14 cellular contexts compared by ENCODE assay signal in genomic region chr17:27338536-27338985, GRCh38. TPM values are rescaled to one million over a fixed set of nuclear protein-coding genes. Genes with fewer than 3 reads are reported as not detected.
A peak's percentile ranks its signal among the peaks of the same experiment; 100 is the strongest.
DNase-seq lines count a peak whose midpoint lies in the region; ATAC-seq and TF ChIP-seq lines count a peak whose summit lies in the region.
"Had no signal": no experiment of that assay in that cellular context is flagged by ENCODE, and none has a peak within 500 bp of the region (broad histone marks: within the 10 kb centered on the region; RNA-seq: fewer than 3 reads in every experiment).

No MANE protein-coding gene starts in this region.

- H3K4me1 Mint-ChIP-seq in WTC11 = peaks cover 65% of the 10 kb centered on the region

- no peaks in the 10 kb centered on the region for H3K9me3 Mint-ChIP-seq in WTC11
- H3K9me3 Mint-ChIP-seq: T-helper 2 cell treated with Interferon-gamma antibody and Interleukin-4, amounts not matched to agents 5 μg/mL and 100 μg/mL, for 36 hours had no signal

- POLR2A ChIA-PET in WTC11 (lab: Charles Lee) (no interaction called here), HEK293T (lab: Yijun Ruan, JAX) (no interaction called here)

- ATAC-seq in GM21381 (IDR thresholded peaks at IDR 0.05; ENCODE audit: unreplicated experiment) = peak; percentile 62
- ATAC-seq in HG03064 (IDR thresholded peaks at IDR 0.05; ENCODE audit: low read depth, unreplicated experiment) = peak; percentile 60
- ATAC-seq in WTC11 = peak; percentile 40

- DNase-seq in GM13977 (ENCODE audit: low spot score) (peak; percentile 58), WTC11 (ENCODE audit: low spot score) (no peak), SIG-M5 treated with dmso at 0.1 percent for 504 hours (lab: John Stamatoyannopoulos, UW; ENCODE audit: unreplicated experiment) (no peak), HEK293T (ENCODE audit: extremely low spot score) (no peak)
- no peak for DNase-seq in activated T-cell treated with anti-CD3 and anti-CD28 coated beads, Interleukin-2, amount 50 U/mL, for 1 hour
- DNase-seq in activated CD4-positive, alpha-beta T cell treated with anti-CD3 and anti-CD28 coated beads, Interleukin-2, amount 50 U/mL, for 1 hour = no peak
- DNase-seq: activated CD8-positive, alpha-beta memory T cell treated with anti-CD3 and anti-CD28 coated beads, Interleukin-2, amount 50 U/mL, for 4 hours; midbrain; NCI-H1105; NK-92 treated with Interleukin-12 subunit alpha and Interleukin-12 subunit beta, amount 100 ng/mL, for 24 hours; upper lobe of left lung had no signal

- CTCF ChIA-PET in WTC11 (lab: Charles Lee) = interaction anchor here (1.4 kb wide), 1 partner anchor 42 kb away, joined by 3 read pairs; no protein-coding TSS in a partner anchor
- CTCF ChIA-PET in HEK293T (lab: Yijun Ruan, JAX) = no interaction called here

- no peaks in the 10 kb centered on the region for H3K36me3 Mint-ChIP-seq in WTC11

- H3K27ac Mint-ChIP-seq in WTC11 = peak overlapping the region; percentile 21; the same call in 1 of the 2 replicates
- H3K27ac Mint-ChIP-seq: T-helper 2 cell treated with Interferon-gamma antibody and Interleukin-4, amounts not matched to agents 5 μg/mL and 100 μg/mL, for 36 hours had no signal

- in situ Hi-C loops in GM13977 (cut with MboI; ENCODE audit: low pct_unique_long_range_greater_than_20kb, low sequenced_read_pairs, unreplicated experiment) = no loop called here

- TF ChIP-seq CTCF in GM13977 (IDR thresholded peaks at IDR 0.05; ENCODE audit: extremely low read depth, insufficient read depth, missing control alignments) = no peak
- no peak for TF ChIP-seq CTCF in WTC11 (IDR thresholded peaks at IDR 0.05)

- no peaks in the 10 kb centered on the region for H3K27me3 Mint-ChIP-seq in WTC11 (ENCODE audit: low read depth)

- peak overlapping the region; percentile 32; the same call in 1 of the 2 replicates for H3K4me3 Mint-ChIP-seq in WTC11
- H3K4me3 Mint-ChIP-seq: T-helper 2 cell treated with Interferon-gamma antibody and Interleukin-4, amounts not matched to agents 5 μg/mL and 100 μg/mL, for 36 hours had no signal

TF ChIP-seq in WTC11, 78 proteins besides CTCF, POLR2A, EP300 and RAD21 (continues in another document):
- TF ChIP-seq, protein P1, sequence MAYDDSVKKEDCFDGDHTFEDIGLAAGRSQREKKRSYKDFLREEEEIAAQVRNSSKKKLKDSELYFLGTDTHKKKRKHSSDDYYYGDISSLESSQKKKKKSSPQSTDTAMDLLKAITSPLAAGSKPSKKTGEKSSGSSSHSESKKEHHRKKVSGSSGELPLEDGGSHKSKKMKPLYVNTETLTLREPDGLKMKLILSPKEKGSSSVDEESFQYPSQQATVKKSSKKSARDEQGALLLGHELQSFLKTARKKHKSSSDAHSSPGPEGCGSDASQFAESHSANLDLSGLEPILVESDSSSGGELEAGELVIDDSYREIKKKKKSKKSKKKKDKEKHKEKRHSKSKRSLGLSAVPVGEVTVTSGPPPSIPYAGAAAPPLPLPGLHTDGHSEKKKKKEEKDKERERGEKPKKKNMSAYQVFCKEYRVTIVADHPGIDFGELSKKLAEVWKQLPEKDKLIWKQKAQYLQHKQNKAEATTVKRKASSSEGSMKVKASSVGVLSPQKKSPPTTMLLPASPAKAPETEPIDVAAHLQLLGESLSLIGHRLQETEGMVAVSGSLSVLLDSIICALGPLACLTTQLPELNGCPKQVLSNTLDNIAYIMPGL (CRISPR knock-in tag; IDR thresholded peaks at IDR 0.05) = no peak
- TF ChIP-seq USF1 (CRISPR knock-in tag; IDR thresholded peaks at IDR 0.05) (no peak), ZNF232 (CRISPR knock-in tag; IDR thresholded peaks at IDR 0.05) (no peak), GTF2I (CRISPR knock-in tag; conservative IDR thresholded peaks at IDR 0.05) (no peak), ATF1 (CRISPR knock-in tag; IDR thresholded peaks at IDR 0.05) (no peak), TEAD1 (CRISPR knock-in tag; IDR thresholded peaks at IDR 0.05) (no peak), ZBTB21 (CRISPR knock-in tag; IDR thresholded peaks at IDR 0.05; ENCODE audit: borderline replicate concordance) (no peak), ZNF423 (CRISPR knock-in tag; IDR thresholded peaks at IDR 0.05) (no peak), SOX15 (CRISPR knock-in tag; IDR thresholded peaks at IDR 0.05) (no peak)
- TF ChIP-seq, protein P2, sequence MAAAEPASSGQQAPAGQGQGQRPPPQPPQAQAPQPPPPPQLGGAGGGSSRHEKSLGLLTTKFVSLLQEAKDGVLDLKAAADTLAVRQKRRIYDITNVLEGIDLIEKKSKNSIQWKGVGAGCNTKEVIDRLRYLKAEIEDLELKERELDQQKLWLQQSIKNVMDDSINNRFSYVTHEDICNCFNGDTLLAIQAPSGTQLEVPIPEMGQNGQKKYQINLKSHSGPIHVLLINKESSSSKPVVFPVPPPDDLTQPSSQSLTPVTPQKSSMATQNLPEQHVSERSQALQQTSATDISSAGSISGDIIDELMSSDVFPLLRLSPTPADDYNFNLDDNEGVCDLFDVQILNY (CRISPR knock-in tag; IDR thresholded peaks at IDR 0.05) = no peak
- TF ChIP-seq, protein P3, sequence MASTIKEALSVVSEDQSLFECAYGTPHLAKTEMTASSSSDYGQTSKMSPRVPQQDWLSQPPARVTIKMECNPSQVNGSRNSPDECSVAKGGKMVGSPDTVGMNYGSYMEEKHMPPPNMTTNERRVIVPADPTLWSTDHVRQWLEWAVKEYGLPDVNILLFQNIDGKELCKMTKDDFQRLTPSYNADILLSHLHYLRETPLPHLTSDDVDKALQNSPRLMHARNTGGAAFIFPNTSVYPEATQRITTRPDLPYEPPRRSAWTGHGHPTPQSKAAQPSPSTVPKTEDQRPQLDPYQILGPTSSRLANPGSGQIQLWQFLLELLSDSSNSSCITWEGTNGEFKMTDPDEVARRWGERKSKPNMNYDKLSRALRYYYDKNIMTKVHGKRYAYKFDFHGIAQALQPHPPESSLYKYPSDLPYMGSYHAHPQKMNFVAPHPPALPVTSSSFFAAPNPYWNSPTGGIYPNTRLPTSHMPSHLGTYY (CRISPR knock-in tag; IDR thresholded peaks at IDR 0.05) = no peak

TF ChIP-seq in HEK293T, 16 proteins besides CTCF, POLR2A, EP300 and RAD21:
- TF ChIP-seq TARDBP (IDR thresholded peaks at IDR 0.05) (no peak), LEF1 (IDR thresholded peaks at IDR 0.05; ENCODE audit: borderline replicate concordance) (no peak), BHLHE40 (IDR thresholded peaks at IDR 0.05; ENCODE audit: borderline replicate concordance) (no peak), FOXK2 (IDR thresholded peaks at IDR 0.05) (no peak), ARNT (IDR thresholded peaks at IDR 0.05) (no peak), L3MBTL2 (conservative IDR thresholded peaks at IDR 0.05) (no peak), FOXA1 (IDR thresholded peaks at IDR 0.05) (no peak)
- TF ChIP-seq, protein P4, sequence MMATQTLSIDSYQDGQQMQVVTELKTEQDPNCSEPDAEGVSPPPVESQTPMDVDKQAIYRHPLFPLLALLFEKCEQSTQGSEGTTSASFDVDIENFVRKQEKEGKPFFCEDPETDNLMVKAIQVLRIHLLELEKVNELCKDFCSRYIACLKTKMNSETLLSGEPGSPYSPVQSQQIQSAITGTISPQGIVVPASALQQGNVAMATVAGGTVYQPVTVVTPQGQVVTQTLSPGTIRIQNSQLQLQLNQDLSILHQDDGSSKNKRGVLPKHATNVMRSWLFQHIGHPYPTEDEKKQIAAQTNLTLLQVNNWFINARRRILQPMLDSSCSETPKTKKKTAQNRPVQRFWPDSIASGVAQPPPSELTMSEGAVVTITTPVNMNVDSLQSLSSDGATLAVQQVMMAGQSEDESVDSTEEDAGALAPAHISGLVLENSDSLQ (IDR thresholded peaks at IDR 0.05) = no peak

RNA-seq across cellular contexts. Expression of gene WSB1, which starts 44.6 kb away (rescaled TPM):
- 167 to 223 TPM (median 221 TPM) in 3 replicates for total RNA-seq in WTC11 (2021)
